Comparison of ENCODE assay signal across 23 cellular contexts in genomic region chr11:461626-462025, GRCh38. TPM values are rescaled to one million over a fixed set of nuclear protein-coding genes. Genes with fewer than 3 reads are reported as not detected.
DNase-seq lines count a peak whose midpoint lies in the region; ATAC-seq and TF ChIP-seq lines count a peak whose summit lies in the region.
"Had no signal": no experiment of that assay in that cellular context is flagged by ENCODE, and none has a peak within 500 bp of the region (broad histone marks: within the 10 kb centered on the region; RNA-seq: fewer than 3 reads in every experiment).

No MANE protein-coding gene starts in this region.

- DNase-seq in Right ventricle myocardium superior (no peak), Right ventricle myocardium inferior (ENCODE audit: missing footprints) (no peak), fibroblast of villous mesenchyme (ENCODE audit: low read depth) (no peak), memory B cell (ENCODE audit: low spot score in 2 of 2) (no peak), suprapubic skin (ENCODE audit: low spot score in 2 of 2) (no peak), GM23338 (ENCODE audit: low spot score) (no peak), NCI-H69 (lab: John Stamatoyannopoulos, UW) (no peak), SIG-M5 treated with dmso at 0.1 percent for 504 hours (lab: John Stamatoyannopoulos, UW; ENCODE audit: unreplicated experiment) (no peak)
- DNase-seq: DMS 273 treated with DMSO at 0.1 percent for 48 hours; DND-41; H7; Kasumi-1; NCI-H1092 treated with DMSO at 0.1 percent for 48 hours; NCI-H146; NCI-H2029 treated with DMSO at 0.1 percent for 48 hours; NCI-H2171 treated with DMSO at 0.1 percent for 48 hours; NCI-H446; NK-92 treated with Interleukin-12 subunit alpha and Interleukin-12 subunit beta, amount 100 ng/mL, for 24 hours; Peyer's patch; SHP77 treated with DMSO at 0.1 percent for 48 hours had no signal

- WGBS in suprapubic skin = 64% methylated on average over 5 of the region's 9 CpGs

- H3K4me2 ChIP-seq in GM23338 = no peak overlapping the region

- H3K4me1 Mint-ChIP-seq in memory B cell (peaks cover 22% of the 10 kb centered on the region), GM23338 (peaks cover 23% of the 10 kb centered on the region)

- H3K79me2 ChIP-seq in GM23338 (replicated peaks; ENCODE audit: insufficient read depth) = peaks cover 37% of the 10 kb centered on the region

- H3K4me1 ChIP-seq in suprapubic skin (peaks cover 10% of the 10 kb centered on the region), GM23338 (ENCODE audit: insufficient read depth) (peaks cover 8% of the 10 kb centered on the region)

- H3F3A ChIP-seq in GM23338 (replicated peaks; ENCODE audit: low read depth) = peaks cover 7% of the 10 kb centered on the region; the same call in 1 of the 2 replicates

- H3K9me2 ChIP-seq in GM23338 (ENCODE audit: insufficient read depth) = no peaks in the 10 kb centered on the region

- H3K9me3 Mint-ChIP-seq in memory B cell (no peaks in the 10 kb centered on the region), GM23338 (no peaks in the 10 kb centered on the region)
- H3K9me3 Mint-ChIP-seq: IgD-negative memory B cell had no signal

- TF ChIP-seq EP300 in suprapubic skin (IDR thresholded peaks at IDR 0.05) = no peak

- peaks cover 18% of the 10 kb centered on the region for H3K36me3 ChIP-seq in suprapubic skin
- H3K36me3 ChIP-seq in GM23338 (ENCODE audit: insufficient read depth) = no peaks in the 10 kb centered on the region

- no peak overlapping the region for H3K27ac Mint-ChIP-seq in memory B cell
- H3K27ac Mint-ChIP-seq in GM23338 = no peak overlapping the region
- H3K27ac Mint-ChIP-seq: CD14-positive monocyte had no signal

- H3K4me3 ChIP-seq in fibroblast of villous mesenchyme (ENCODE audit: low read depth, low read length) (peak overlapping the region; percentile 52), suprapubic skin (no peak overlapping the region), GM23338 (no peak overlapping the region)
- H3K4me3 ChIP-seq: Peyer's patch had no signal

- no peaks in the 10 kb centered on the region for H3K27me3 ChIP-seq in suprapubic skin
- H3K27me3 ChIP-seq in GM23338 (ENCODE audit: insufficient read depth) = no peaks in the 10 kb centered on the region
- H3K27me3 ChIP-seq: Peyer's patch had no signal

- intact Hi-C loops in Right ventricle myocardium superior (cut with DNase I) = no loop called here
- intact Hi-C loops in Right ventricle myocardium inferior (cut with DNase I) = no loop called here

- no peak for TF ChIP-seq CTCF in fibroblast of villous mesenchyme (IDR thresholded peaks at IDR 0.05; ENCODE audit: insufficient read depth, low read depth, low read length)
- TF ChIP-seq CTCF in suprapubic skin (IDR thresholded peaks at IDR 0.05) = no peak
- no peak for TF ChIP-seq CTCF in GM23338 (conservative IDR thresholded peaks at IDR 0.05; ENCODE audit: low read depth in 2 of 2)

- peaks cover 20% of the 10 kb centered on the region for H4K20me1 ChIP-seq in GM23338 (replicated peaks; ENCODE audit: insufficient read depth)

- no peak overlapping the region for H2AFZ ChIP-seq in GM23338

- H3K36me3 Mint-ChIP-seq in memory B cell = peaks cover 4% of the 10 kb centered on the region
- peaks cover 17% of the 10 kb centered on the region for H3K36me3 Mint-ChIP-seq in GM23338 (ENCODE audit: low read depth)
- H3K36me3 Mint-ChIP-seq: IgD-negative memory B cell had no signal

- TF ChIP-seq POLR2A in suprapubic skin (IDR thresholded peaks at IDR 0.05) = no peak

- H3K27ac ChIP-seq in suprapubic skin = peak overlapping the region; percentile 49
- no peak overlapping the region for H3K27ac ChIP-seq in GM23338 (ENCODE audit: low read depth)
- H3K27ac ChIP-seq: 22Rv1, Peyer's patch had no signal

- H3K27me3 Mint-ChIP-seq in memory B cell = no peaks in the 10 kb centered on the region
- H3K27me3 Mint-ChIP-seq in GM23338 (ENCODE audit: insufficient read depth, low read depth, poor library complexity) = peaks cover under 1% of the 10 kb centered on the region
- H3K27me3 Mint-ChIP-seq: IgD-negative memory B cell had no signal

- H3K4me3 Mint-ChIP-seq in memory B cell = peak overlapping the region; percentile 37
- H3K4me3 Mint-ChIP-seq in GM23338 = no peak overlapping the region
- H3K4me3 Mint-ChIP-seq: CD14-positive monocyte, IgD-negative memory B cell had no signal

- no peaks in the 10 kb centered on the region for H3K9me3 ChIP-seq in suprapubic skin
- H3K9me3 ChIP-seq: Peyer's patch had no signal

- ATAC-seq in Right ventricle myocardium superior (ENCODE audit: poor library complexity) = peak; percentile 11
- ATAC-seq in Right ventricle myocardium inferior = no peak
- ATAC-seq in memory B cell (ENCODE audit: low read depth) = no peak
- no peak for ATAC-seq in GM23338

TF ChIP-seq in GM23338, 12 proteins besides CTCF, POLR2A, EP300 and RAD21:
- TF ChIP-seq POLR2AphosphoS5 (IDR thresholded peaks at IDR 0.05; ENCODE audit: low read depth) (no peak), ETS1 (IDR thresholded peaks at IDR 0.05) (no peak), STAT1 (IDR thresholded peaks at IDR 0.05; ENCODE audit: unreplicated experiment) (no peak), ZNF114 (CRISPR knock-in tag; IDR thresholded peaks at IDR 0.05) (no peak), CREB1 (CRISPR knock-in tag; IDR thresholded peaks at IDR 0.05; ENCODE audit: low read depth) (no peak), JUNB (IDR thresholded peaks at IDR 0.05; ENCODE audit: unreplicated experiment) (no peak), REST (IDR thresholded peaks at IDR 0.05; ENCODE audit: unreplicated experiment) (no peak), NANOG (IDR thresholded peaks at IDR 0.05; ENCODE audit: borderline replicate concordance) (no peak), ZNF331 (CRISPR knock-in tag; IDR thresholded peaks at IDR 0.05; ENCODE audit: low read depth) (no peak), EZH2 (IDR thresholded peaks at IDR 0.05; ENCODE audit: low read depth, unreplicated experiment) (no peak)
TF ChIP-seq in GM23338: peak in this region for 0.

RNA-seq across cellular contexts. Expression of gene PTDSS2, which starts 11.5 kb away (rescaled TPM):
- 25.5 TPM for total RNA-seq in Right ventricle myocardium superior
- 27.8 TPM for total RNA-seq in Right ventricle myocardium inferior
- 31.5 and 34.8 TPM in 2 replicates for total RNA-seq in fibroblast of villous mesenchyme
- 10 to 100 TPM; 22.3 to 31.0 (median 25.3) TPM for total RNA-seq in suprapubic skin
- total RNA-seq in GM23338 (2014; rRNA removed; shearing (Covaris generic)) = 46.6 and 145 TPM in 2 replicates
- polyA plus RNA-seq in GM23338 (2016; fragmentation: Nextera tagmentation; extraction: Ambion mirVana) = 22.7 and 23.8 TPM in 2 replicates

RNA-seq across cellular contexts. Expression of gene ANO9, which starts 19.8 kb away (rescaled TPM):
- total RNA-seq in Right ventricle myocardium superior (0.08 TPM), Right ventricle myocardium inferior (0.41 TPM), fibroblast of villous mesenchyme (not detected in 2 replicates), suprapubic skin (100 to 1,000 TPM in 2 of 4 donors, 10 to 100 TPM in 2; 76.8 to 166 (median 103) TPM)
- 6.5 and 10.2 TPM in 2 replicates for total RNA-seq in GM23338 (2014; rRNA removed; shearing (Covaris generic))
- 7.5 and 9.0 TPM in 2 replicates for polyA plus RNA-seq in GM23338 (2016; fragmentation: Nextera tagmentation; extraction: Ambion mirVana)

RNA-seq across cellular contexts. Expression of gene RNH1, which starts 45.4 kb away (rescaled TPM):
- total RNA-seq in Right ventricle myocardium superior (171 TPM), Right ventricle myocardium inferior (190 TPM), fibroblast of villous mesenchyme (259 and 276 TPM in 2 replicates), suprapubic skin (100 to 1,000 TPM; 378 to 392 (median 383) TPM)
- total RNA-seq in GM23338 (2014; rRNA removed; shearing (Covaris generic)) = 50.4 and 56.3 TPM in 2 replicates
- 32.3 and 33.3 TPM in 2 replicates for polyA plus RNA-seq in GM23338 (2016; fragmentation: Nextera tagmentation; extraction: Ambion mirVana)

RNA-seq across cellular contexts. Expression of gene SIGIRR, which starts 46.8 kb away (rescaled TPM):
- total RNA-seq in Right ventricle myocardium superior = 38.6 TPM
- total RNA-seq in Right ventricle myocardium inferior = 50.0 TPM
- 10.8 and 14.5 TPM in 2 replicates for total RNA-seq in fibroblast of villous mesenchyme
- total RNA-seq in suprapubic skin = 10 to 100 TPM; 14.2 to 26.0 (median 16.5) TPM
- total RNA-seq in GM23338 (2014; rRNA removed; shearing (Covaris generic)) = 59.1 and 63.0 TPM in 2 replicates
- 72.2 and 96.2 TPM in 2 replicates for polyA plus RNA-seq in GM23338 (2016; fragmentation: Nextera tagmentation; extraction: Ambion mirVana)
